In the genomic region with DNA sequence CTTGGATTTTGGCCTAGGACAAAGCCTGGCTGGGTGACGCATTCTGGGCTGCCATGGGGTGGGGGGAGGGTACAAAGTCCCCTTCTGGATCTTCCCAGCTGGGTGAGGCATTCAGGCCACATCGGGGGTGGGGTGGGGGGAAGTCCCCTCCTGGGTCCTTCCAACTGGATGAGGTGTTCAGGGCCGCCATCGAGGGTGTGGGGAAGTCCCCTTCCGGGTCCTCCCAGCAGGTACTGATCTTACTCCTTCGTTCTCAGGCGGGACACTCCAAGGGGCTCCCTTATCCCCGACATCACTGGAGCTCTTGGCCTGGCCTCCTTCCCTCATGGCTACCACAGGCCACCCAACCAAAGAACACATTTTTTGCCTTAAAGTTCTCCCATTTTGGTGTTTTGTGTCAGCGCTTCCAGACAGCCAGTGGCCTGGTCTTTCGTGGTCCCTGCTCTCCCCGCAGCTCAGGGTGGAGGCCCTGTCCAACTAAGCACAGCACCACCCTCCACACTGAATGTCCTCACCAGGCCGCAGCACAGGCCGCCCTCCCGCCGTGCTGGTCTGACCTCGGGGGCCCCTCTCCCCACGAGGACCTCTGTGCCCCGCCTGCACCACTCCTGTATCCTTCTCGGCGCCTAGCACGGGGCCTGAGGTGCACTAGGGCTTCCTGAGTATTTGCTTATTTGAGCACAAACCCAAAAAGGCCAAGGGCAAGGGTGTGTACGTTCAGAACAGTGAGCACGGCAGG, we compare ENCODE assay signal across 32 cellular contexts. TPM values are rescaled to one million over a fixed set of nuclear protein-coding genes. Genes with fewer than 3 reads are reported as not detected.
"Had no signal": no experiment of that assay in that cellular context is flagged by ENCODE, and none has a peak within 500 bp of the region (broad histone marks: within the 10 kb centered on the region; RNA-seq: fewer than 3 reads in every experiment).

No MANE protein-coding gene starts in this region.

- H3K27ac Mint-ChIP-seq: activated B cell treated with CpG ODN at 0.5 μM for 24 hours; activated CD4-positive, alpha-beta T cell treated with anti-CD3 and anti-CD28 coated beads, Interleukin-2, amount 10 ng/mL, durations not matched to agents 24 days and 14 days; activated CD8-positive, alpha-beta T cell treated with anti-CD3 and anti-CD28 coated beads for 36 hours; activated naive CD8-positive, alpha-beta T cell treated with anti-CD3 and anti-CD28 coated beads for 36 hours; activated T-cell treated with anti-CD3 and anti-CD28 coated beads, Interleukin-2, amount 50 U/mL, for 72 hours; activated T-helper 17 cell treated with anti-CD3 and anti-CD28 coated beads, Interleukin-2, amount 50 U/mL, for 72 hours; T-helper 1 cell treated with Interleukin-12 subunit alpha and Interleukin-12 subunit beta and Interleukin-4 antibody, amounts not matched to agents 30 μg/mL and 1 μg/mL, for 36 hours had no signal

- ATAC-seq: activated CD8-positive, alpha-beta T cell treated with anti-CD3 and anti-CD28 coated beads for 36 hours; activated T-cell treated with anti-CD3 and anti-CD28 coated beads, Interleukin-2, amount 50 U/mL, for 72 hours; activated T-helper 17 cell treated with anti-CD3 and anti-CD28 coated beads, Interleukin-2, amount 50 U/mL, for 72 hours; Panc1 had no signal

- H3K27ac ChIP-seq: cardiac muscle cell, SJCRH30, SK-N-MC, VCaP had no signal

- H3K36me3 ChIP-seq: cardiac muscle cell, SJCRH30 had no signal

- H3K9me3 ChIP-seq: SJCRH30 had no signal

- H3K4me1 ChIP-seq: SJCRH30 had no signal

- H3K4me3 ChIP-seq: cardiac muscle cell, SJCRH30, SK-N-MC had no signal

- H3K9me3 Mint-ChIP-seq: activated B cell treated with CpG ODN at 0.5 μM for 24 hours; activated CD4-positive, alpha-beta T cell treated with anti-CD3 and anti-CD28 coated beads, Interleukin-2, amount 10 ng/mL, durations not matched to agents 24 days and 14 days; activated CD8-positive, alpha-beta T cell treated with anti-CD3 and anti-CD28 coated beads for 36 hours; activated naive CD8-positive, alpha-beta T cell treated with anti-CD3 and anti-CD28 coated beads for 36 hours; activated T-cell treated with anti-CD3 and anti-CD28 coated beads, Interleukin-2, amount 50 U/mL, for 72 hours; activated T-helper 17 cell treated with anti-CD3 and anti-CD28 coated beads, Interleukin-2, amount 50 U/mL, for 72 hours; central memory CD8-positive, alpha-beta T cell; T-helper 1 cell treated with Interleukin-12 subunit alpha and Interleukin-12 subunit beta and Interleukin-4 antibody, amounts not matched to agents 30 μg/mL and 1 μg/mL, for 36 hours had no signal

- H3K4me3 Mint-ChIP-seq: activated B cell treated with CpG ODN at 0.5 μM for 24 hours; activated CD4-positive, alpha-beta T cell treated with anti-CD3 and anti-CD28 coated beads, Interleukin-2, amount 10 ng/mL, durations not matched to agents 24 days and 14 days; activated CD8-positive, alpha-beta T cell treated with anti-CD3 and anti-CD28 coated beads for 36 hours; activated naive CD8-positive, alpha-beta T cell treated with anti-CD3 and anti-CD28 coated beads for 36 hours; activated T-cell treated with anti-CD3 and anti-CD28 coated beads, Interleukin-2, amount 50 U/mL, for 72 hours; activated T-helper 17 cell treated with anti-CD3 and anti-CD28 coated beads, Interleukin-2, amount 50 U/mL, for 72 hours; central memory CD8-positive, alpha-beta T cell; T-helper 1 cell treated with Interleukin-12 subunit alpha and Interleukin-12 subunit beta and Interleukin-4 antibody, amounts not matched to agents 30 μg/mL and 1 μg/mL, for 36 hours had no signal

- DNase-seq: activated B cell treated with CpG ODN at 0.5 μM for 24 hours; activated CD4-positive, alpha-beta T cell treated with anti-CD3 and anti-CD28 coated beads for 1 hour; activated CD4-positive, alpha-beta T cell treated with anti-CD3 and anti-CD28 coated beads, Interleukin-2, amount 10 ng/mL, durations not matched to agents 24 days and 14 days; activated CD4-positive, alpha-beta T cell treated with anti-CD3 and anti-CD28 coated beads, Interleukin-2, amount 50 U/mL, for 4 hours; activated CD8-positive, alpha-beta T cell treated with anti-CD3 and anti-CD28 coated beads for 36 hours; activated effector memory CD4-positive, alpha-beta T cell treated with anti-CD3 and anti-CD28 coated beads, Interleukin-2, amount 50 U/mL, for 16 hours; activated naive CD4-positive, alpha-beta T cell; activated naive CD4-positive, alpha-beta T cell treated with anti-CD3 and anti-CD28 coated beads, Interleukin-2, amount 50 U/mL, for 16 hours; activated naive CD8-positive, alpha-beta T cell treated with anti-CD3 and anti-CD28 coated beads for 36 hours; activated T-cell treated with anti-CD3 and anti-CD28 coated beads, Interleukin-2, amount 50 U/mL, for 1 hour; activated T-cell treated with anti-CD3 and anti-CD28 coated beads, Interleukin-2, amount 50 U/mL, for 72 hours; amniotic stem cell; NCI-H1417 treated with DMSO at 0.1 percent for 48 hours; NCI-H187 treated with DMSO at 0.1 percent for 48 hours; NCI-H2081; NCI-H2171 treated with DMSO at 0.1 percent for 48 hours; NCI-H2227 treated with DMSO at 0.1 percent for 48 hours; NCI-H446 treated with DMSO at 0.1 percent for 48 hours; NCI-H524 treated with DMSO at 0.1 percent for 48 hours; SHP77 had no signal

RNA-seq across cellular contexts. Expression of gene EN2, which starts 38.5 kb away (rescaled TPM):
- total RNA-seq: activated B cell treated with CpG ODN at 0.5 μM for 24 hours; activated CD4-positive, alpha-beta T cell treated with anti-CD3 and anti-CD28 coated beads, Interleukin-2, amount 10 ng/mL, durations not matched to agents 24 days and 14 days; activated CD8-positive, alpha-beta memory T cell treated with anti-CD3 and anti-CD28 coated beads for 36 hours; activated CD8-positive, alpha-beta T cell treated with anti-CD3 and anti-CD28 coated beads for 36 hours; activated naive CD8-positive, alpha-beta T cell treated with anti-CD3 and anti-CD28 coated beads for 36 hours; activated T-cell treated with anti-CD3 and anti-CD28 coated beads, Interleukin-2, amount 50 U/mL, for 72 hours; activated T-helper 17 cell treated with anti-CD3 and anti-CD28 coated beads, Interleukin-2, amount 50 U/mL, for 72 hours; aorta; cardiac muscle cell; MCF 10A; RPMI7951 had no signal
- polyA plus RNA-seq: aorta, cardiac muscle cell had no signal

RNA-seq across cellular contexts. Expression of gene CNPY1, which starts 49.9 kb away (rescaled TPM):
- total RNA-seq: activated B cell treated with CpG ODN at 0.5 μM for 24 hours; activated CD4-positive, alpha-beta T cell treated with anti-CD3 and anti-CD28 coated beads, Interleukin-2, amount 10 ng/mL, durations not matched to agents 24 days and 14 days; activated CD8-positive, alpha-beta memory T cell treated with anti-CD3 and anti-CD28 coated beads for 36 hours; activated CD8-positive, alpha-beta T cell treated with anti-CD3 and anti-CD28 coated beads for 36 hours; activated naive CD8-positive, alpha-beta T cell treated with anti-CD3 and anti-CD28 coated beads for 36 hours; activated T-cell treated with anti-CD3 and anti-CD28 coated beads, Interleukin-2, amount 50 U/mL, for 72 hours; activated T-helper 17 cell treated with anti-CD3 and anti-CD28 coated beads, Interleukin-2, amount 50 U/mL, for 72 hours; aorta; MCF 10A; RPMI7951; SJCRH30 had no signal
- polyA plus RNA-seq: aorta, cardiac muscle cell had no signal
